In genomic region chr18:72762505-72763122, GRCh38 we compare ENCODE assay signal across 8 cellular contexts.
DNase-seq lines count a peak whose midpoint lies in the region; ATAC-seq, FAIRE-seq and TF ChIP-seq lines count a peak whose summit lies in the region.

No MANE protein-coding gene starts in this region.

- no peaks in the 10 kb centered on the region for H3K4me1 ChIP-seq in A549

- FAIRE-seq in A549 (lab: Jason Lieb, UNC) = no peak
- peak; percentile 79 for FAIRE-seq in GM12892 (lab: Jason Lieb, UNC)

- no peak overlapping the region for H3K4me3 ChIP-seq in A549

- TF ChIP-seq CTCF in A549 (IDR thresholded peaks at IDR 0.05) = peak; percentile 67

- POLR2A ChIA-PET in A549 (lab: Yijun Ruan, JAX) = no interaction called here

- H3K27ac ChIP-seq in A549 = no peak overlapping the region

- 12% methylated on average over 5 of the region's 5 CpGs for WGBS in A549 (ENCODE audit: missing lambda C conversion rate)

- DNase-seq in A549 (ENCODE audit: low read depth in 1 of 2, low spot score in 1 of 2) (peak; percentile 6 to 49), GM12892 (ENCODE audit: insufficient read length) (no peak), NCI-H1436 treated with DMSO at 0.1 percent for 48 hours (lab: John Stamatoyannopoulos, UW) (peak; percentile 12), SW480 (ENCODE audit: low spot score) (peak; percentile 28), globus pallidus (ENCODE audit: low spot score) (peak; percentile 50), smooth muscle cell of the brain vasculature (ENCODE audit: low read depth, low spot score) (peak; percentile 32)

- TF ChIP-seq POLR2A in A549 (IDR thresholded peaks at IDR 0.05; ENCODE audit: low read length) (no peak), GM12892 (IDR thresholded peaks at IDR 0.05; ENCODE audit: low read depth, low read length) (no peak)

- peak; percentile 50 to 63; a peak in 4 of 6 replicates for ATAC-seq in A549
- peak; percentile 86 for ATAC-seq in HG02798 (IDR thresholded peaks at IDR 0.05; ENCODE audit: poor library complexity, unreplicated experiment)
- no peak for ATAC-seq in HG03108 (IDR thresholded peaks at IDR 0.05; ENCODE audit: unreplicated experiment)

- CTCF ChIA-PET in A549 (lab: Yijun Ruan, JAX) = interaction anchor here (0.6 to 2.9 kb wide), 8 partner anchors 9 to 1784 kb away, joined by 3 to 12 read pairs (median 4); no protein-coding TSS in a partner anchor

- TF ChIP-seq RAD21 in A549 (conservative IDR thresholded peaks at IDR 0.05 in 1 of 2, IDR thresholded peaks at IDR 0.05 in 1 of 2) = peak; percentile 75 to 77

- no peak overlapping the region for H3K4me2 ChIP-seq in A549

- no peak for TF ChIP-seq EP300 in A549 (IDR thresholded peaks at IDR 0.05)

- H3K9me3 ChIP-seq in A549 = no peaks in the 10 kb centered on the region

TF ChIP-seq in A549, 52 proteins besides CTCF, POLR2A, EP300 and RAD21:
- TF ChIP-seq HES2 (IDR thresholded peaks at IDR 0.05) = no peak
- TF ChIP-seq SMC3 (IDR thresholded peaks at IDR 0.05) = peak; percentile 54
